ENCODE assay signal across 22 cellular contexts in genomic region chr11:69718912-69719311, GRCh38. TPM values are rescaled to one million over a fixed set of nuclear protein-coding genes. Genes with fewer than 3 reads are reported as not detected.
"Had no signal": no experiment of that assay in that cellular context is flagged by ENCODE, and none has a peak within 500 bp of the region (broad histone marks: within the 10 kb centered on the region; RNA-seq: fewer than 3 reads in every experiment).

No MANE protein-coding gene starts in this region.

- DNase-seq: cortex of kidney; dorsolateral prefrontal cortex; effector memory CD4-positive, alpha-beta T cell; esophagus squamous epithelium; immature natural killer cell; left cardiac atrium; ovary; small intestine; stimulated activated CD4-positive, alpha-beta T cell treated with anti-CD3 and anti-CD28 coated beads, Interleukin-12 subunit alpha, Interleukin-12 subunit beta, amount 100 ng/mL, for 4 hours; stimulated activated naive CD4-positive, alpha-beta T cell; stomach; transverse colon had no signal

- ATAC-seq: gastroesophageal sphincter, left cardiac atrium had no signal

- H3K4me3 ChIP-seq: dorsolateral prefrontal cortex, esophagus squamous epithelium, gastroesophageal sphincter, left ventricle myocardium inferior, lung, ovary, right atrium auricular region, stomach, thoracic aorta, transverse colon had no signal

- H3K27ac ChIP-seq: dorsolateral prefrontal cortex, esophagus squamous epithelium, gastroesophageal sphincter, left ventricle myocardium inferior, ovary, right atrium auricular region, stomach, thoracic aorta, transverse colon had no signal

- FAIRE-seq: keratinocyte, small intestine had no signal

- H3K4me1 ChIP-seq: esophagus squamous epithelium, gastroesophageal sphincter, right atrium auricular region, transverse colon had no signal

- H3K9me3 ChIP-seq: esophagus squamous epithelium, gastroesophageal sphincter, left ventricle myocardium inferior, ovary, right atrium auricular region, stomach, thoracic aorta, transverse colon had no signal

- H3K27me3 ChIP-seq: ovary, right atrium auricular region had no signal

- H3K36me3 ChIP-seq: esophagus squamous epithelium, gastroesophageal sphincter, left ventricle myocardium inferior, ovary, right atrium auricular region, stomach, thoracic aorta, transverse colon had no signal

RNA-seq across cellular contexts. Expression of gene FGF19, which starts 15.1 kb away (rescaled TPM):
- total RNA-seq: dorsolateral prefrontal cortex, epithelial cell of proximal tubule, esophagus squamous epithelium, gastroesophageal sphincter, left cardiac atrium, left ventricle myocardium inferior, posterior vena cava, right atrium auricular region, stomach, thoracic aorta, transverse colon, urinary bladder had no signal
- polyA plus RNA-seq: immature natural killer cell, lung, ovary, stomach, urinary bladder had no signal

RNA-seq across cellular contexts. Expression of gene FGF4, which starts 56.2 kb away (rescaled TPM):
- total RNA-seq: dorsolateral prefrontal cortex, epithelial cell of proximal tubule, esophagus squamous epithelium, gastroesophageal sphincter, left cardiac atrium, left ventricle myocardium inferior, lung, ovary, posterior vena cava, right atrium auricular region, stomach, thoracic aorta, transverse colon, urinary bladder had no signal
- polyA plus RNA-seq: immature natural killer cell, keratinocyte, lung, neural cell, ovary, stomach, urinary bladder had no signal
